ENCODE assay signal across 15 cellular contexts in the genomic region with DNA sequence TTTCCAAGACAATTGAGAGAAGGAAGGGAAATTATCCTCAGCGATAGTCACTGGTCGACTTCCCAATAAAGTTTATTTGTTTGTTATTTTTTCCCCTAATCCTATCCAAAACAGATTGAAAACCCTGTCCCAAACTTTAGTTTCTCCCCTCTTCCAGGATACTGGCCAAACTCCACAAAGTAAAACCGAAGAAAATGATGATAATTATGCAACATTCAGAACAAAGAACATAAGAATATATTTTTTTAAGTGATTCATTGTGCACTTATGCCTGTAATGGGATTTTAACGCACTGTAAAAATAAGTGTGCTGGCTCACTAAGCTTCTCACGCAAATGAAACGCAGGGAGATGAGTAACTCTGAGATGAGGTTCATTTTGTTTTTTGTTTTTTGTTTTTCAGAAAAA. TPM values are rescaled to one million over a fixed set of nuclear protein-coding genes. Genes with fewer than 3 reads are reported as not detected.
DNase-seq lines count a peak whose midpoint lies in the region; ATAC-seq and TF ChIP-seq lines count a peak whose summit lies in the region.
"Had no signal": no experiment of that assay in that cellular context is flagged by ENCODE, and none has a peak within 500 bp of the region (broad histone marks: within the 10 kb centered on the region; RNA-seq: fewer than 3 reads in every experiment).

No MANE protein-coding gene starts in this region.

- peaks cover 6% of the 10 kb centered on the region for H3K36me3 Mint-ChIP-seq in HFFc6 (ENCODE audit: low read depth)
- H3K36me3 Mint-ChIP-seq in activated CD4-positive, alpha-beta T cell treated with anti-CD3 and anti-CD28 coated beads, Interleukin-2, amount 10 ng/mL, durations not matched to agents 24 days and 14 days (ENCODE audit: low read depth), result no peaks in the 10 kb centered on the region
- no peaks in the 10 kb centered on the region for H3K36me3 Mint-ChIP-seq in activated naive CD4-positive, alpha-beta T cell treated with anti-CD3 and anti-CD28 coated beads for 36 hours (ENCODE audit: low read depth)
- H3K36me3 Mint-ChIP-seq: activated naive CD4-positive, alpha-beta T cell treated with anti-CD3 and anti-CD28 coated beads, Interleukin-2, amount 10 ng/mL, durations not matched to agents 7 days and 5 days had no signal

- intact Hi-C loops in activated CD4-positive, alpha-beta T cell treated with anti-CD3 and anti-CD28 coated beads, Interleukin-2, amount 10 ng/mL, durations not matched to agents 24 days and 14 days (cut with micrococcal nuclease), result no loop called here
- intact Hi-C loops in activated naive CD4-positive, alpha-beta T cell treated with anti-CD3 and anti-CD28 coated beads for 36 hours (cut with micrococcal nuclease), result no loop called here

- peaks cover 5% of the 10 kb centered on the region; the same call in 1 of the 2 replicates for H3K27me3 Mint-ChIP-seq in HFFc6 (ENCODE audit: insufficient read depth)
- peaks cover 59% of the 10 kb centered on the region for H3K27me3 Mint-ChIP-seq in activated CD4-positive, alpha-beta T cell treated with anti-CD3 and anti-CD28 coated beads, Interleukin-2, amount 10 ng/mL, durations not matched to agents 24 days and 14 days
- H3K27me3 Mint-ChIP-seq in activated naive CD4-positive, alpha-beta T cell treated with anti-CD3 and anti-CD28 coated beads for 36 hours (ENCODE audit: low read depth), result peaks cover 25% of the 10 kb centered on the region

- TF ChIP-seq CTCF in AG04449 (IDR thresholded peaks at IDR 0.05; ENCODE audit: insufficient read depth, low read length, missing control alignments), result no peak
- no peak for TF ChIP-seq CTCF in HFFc6 (IDR thresholded peaks at IDR 0.05)
- TF ChIP-seq CTCF in astrocyte of the spinal cord (IDR thresholded peaks at IDR 0.05; ENCODE audit: low read depth, low read length), result no peak

- ATAC-seq in GM18498 (IDR thresholded peaks at IDR 0.05; ENCODE audit: unreplicated experiment), result no peak
- no peak for ATAC-seq in HG02870 (IDR thresholded peaks at IDR 0.05; ENCODE audit: unreplicated experiment)
- ATAC-seq: upper lobe of right lung had no signal

- CTCF ChIA-PET in AG04449 (lab: Yijun Ruan, JAX), result interaction anchor here (1.8 to 2.9 kb wide), 2 partner anchors 17 to 248 kb away, joined by 6 to 15 read pairs; no protein-coding TSS in a partner anchor
- CTCF ChIA-PET in activated naive CD4-positive, alpha-beta T cell treated with anti-CD3 and anti-CD28 coated beads for 36 hours (lab: Charles Lee), result interaction anchor here (0.7 to 1.0 kb wide), 2 partner anchors 23 to 319 kb away, joined by 3 read pairs; no protein-coding TSS in a partner anchor

- in situ Hi-C loops in astrocyte of the spinal cord (cut with HindIII; ENCODE audit: low sequenced_read_pairs), result no loop called here

- H3K4me3 ChIP-seq in AG04449 (ENCODE audit: low read depth, low read length) (peak overlapping the region; percentile 41), astrocyte of the spinal cord (ENCODE audit: low read depth, low read length) (peak overlapping the region; percentile 26)
- H3K4me3 ChIP-seq: hepatocyte, upper lobe of right lung had no signal

- peak overlapping the region; percentile 84 for H3K4me3 Mint-ChIP-seq in HFFc6
- H3K4me3 Mint-ChIP-seq in activated CD4-positive, alpha-beta T cell treated with anti-CD3 and anti-CD28 coated beads, Interleukin-2, amount 10 ng/mL, durations not matched to agents 24 days and 14 days, result no peak overlapping the region
- no peak overlapping the region for H3K4me3 Mint-ChIP-seq in activated naive CD4-positive, alpha-beta T cell treated with anti-CD3 and anti-CD28 coated beads for 36 hours
- H3K4me3 Mint-ChIP-seq: activated naive CD4-positive, alpha-beta T cell treated with anti-CD3 and anti-CD28 coated beads, Interleukin-2, amount 10 ng/mL, durations not matched to agents 7 days and 5 days; neural crest cell had no signal

- H3K9me3 Mint-ChIP-seq in HFFc6, result no peaks in the 10 kb centered on the region; the same call in 1 of the 2 replicates
- no peaks in the 10 kb centered on the region for H3K9me3 Mint-ChIP-seq in activated CD4-positive, alpha-beta T cell treated with anti-CD3 and anti-CD28 coated beads, Interleukin-2, amount 10 ng/mL, durations not matched to agents 24 days and 14 days
- H3K9me3 Mint-ChIP-seq in activated naive CD4-positive, alpha-beta T cell treated with anti-CD3 and anti-CD28 coated beads for 36 hours, result no peaks in the 10 kb centered on the region
- H3K9me3 Mint-ChIP-seq: activated naive CD4-positive, alpha-beta T cell treated with anti-CD3 and anti-CD28 coated beads, Interleukin-2, amount 10 ng/mL, durations not matched to agents 7 days and 5 days; neural crest cell had no signal

- H3K4me1 Mint-ChIP-seq in HFFc6 (ENCODE audit: low read depth), result peaks cover 51% of the 10 kb centered on the region
- H3K4me1 Mint-ChIP-seq in activated CD4-positive, alpha-beta T cell treated with anti-CD3 and anti-CD28 coated beads, Interleukin-2, amount 10 ng/mL, durations not matched to agents 24 days and 14 days, result no peaks in the 10 kb centered on the region
- no peaks in the 10 kb centered on the region for H3K4me1 Mint-ChIP-seq in activated naive CD4-positive, alpha-beta T cell treated with anti-CD3 and anti-CD28 coated beads for 36 hours (ENCODE audit: low read depth)
- H3K4me1 Mint-ChIP-seq: activated naive CD4-positive, alpha-beta T cell treated with anti-CD3 and anti-CD28 coated beads, Interleukin-2, amount 10 ng/mL, durations not matched to agents 7 days and 5 days; neural crest cell had no signal

- H3K27ac Mint-ChIP-seq in HFFc6, result peak overlapping the region; percentile 97
- no peak overlapping the region for H3K27ac Mint-ChIP-seq in activated CD4-positive, alpha-beta T cell treated with anti-CD3 and anti-CD28 coated beads, Interleukin-2, amount 10 ng/mL, durations not matched to agents 24 days and 14 days
- H3K27ac Mint-ChIP-seq in activated naive CD4-positive, alpha-beta T cell treated with anti-CD3 and anti-CD28 coated beads for 36 hours, result no peak overlapping the region
- H3K27ac Mint-ChIP-seq: activated naive CD4-positive, alpha-beta T cell treated with anti-CD3 and anti-CD28 coated beads, Interleukin-2, amount 10 ng/mL, durations not matched to agents 7 days and 5 days had no signal

- peak; percentile 91 for DNase-seq in AG04449 (ENCODE audit: low read depth, low spot score)
- DNase-seq in HFFc6, result peak; percentile 93
- peak; percentile 94 for DNase-seq in astrocyte of the spinal cord (ENCODE audit: low read depth, low spot score)
- peak; percentile 74 for DNase-seq in hepatic stellate cell (ENCODE audit: low spot score)
- DNase-seq in activated CD4-positive, alpha-beta T cell treated with anti-CD3 and anti-CD28 coated beads, Interleukin-2, amount 10 ng/mL, durations not matched to agents 24 days and 14 days, result no peak
- no peak for DNase-seq in activated naive CD4-positive, alpha-beta T cell treated with anti-CD3 and anti-CD28 coated beads for 36 hours
- DNase-seq: activated naive CD4-positive, alpha-beta T cell treated with anti-CD3 and anti-CD28 coated beads, Interleukin-2, amount 10 ng/mL, durations not matched to agents 7 days and 5 days; DMS79; NCI-H1436 treated with DMSO at 0.1 percent for 48 hours; NCI-H526; upper lobe of right lung had no signal

- POLR2A ChIA-PET in AG04449 (lab: Yijun Ruan, JAX), result no interaction called here

RNA-seq across cellular contexts. Expression of gene GLIS1, which starts 6.0 kb away (rescaled TPM):
- total RNA-seq in HFFc6 (2021; fragmentation: NEBNext Ultra II Directional; extraction: Animal tissue kit (Norgen Biotek cat#: 25700)), result 1 to 10 TPM; 1.1 to 1.9 (median 1.2) TPM
- total RNA-seq in activated CD4-positive, alpha-beta T cell treated with anti-CD3 and anti-CD28 coated beads, Interleukin-2, amount 10 ng/mL, durations not matched to agents 24 days and 14 days, result not detected in 2 replicates
- total RNA-seq in activated naive CD4-positive, alpha-beta T cell treated with anti-CD3 and anti-CD28 coated beads for 36 hours, result not detected
- total RNA-seq: neural crest cell had no signal

Comparison
In these comparisons a context has a peak if more than half of its experiments do, and no peak if none do; other contexts are left out.
1. DNase-seq: peak in AG04449 (single experiment), HFFc6 (single experiment), astrocyte of the spinal cord (single experiment) and hepatic stellate cell (single experiment); none in activated CD4-positive, alpha-beta T cell treated with anti-CD3 and anti-CD28 coated beads, Interleukin-2, amount 10 ng/mL, durations not matched to agents 24 days and 14 days (single experiment) and activated naive CD4-positive, alpha-beta T cell treated with anti-CD3 and anti-CD28 coated beads for 36 hours (single experiment).